Comparison of ENCODE assay signal across 9 cellular contexts in the genomic region with DNA sequence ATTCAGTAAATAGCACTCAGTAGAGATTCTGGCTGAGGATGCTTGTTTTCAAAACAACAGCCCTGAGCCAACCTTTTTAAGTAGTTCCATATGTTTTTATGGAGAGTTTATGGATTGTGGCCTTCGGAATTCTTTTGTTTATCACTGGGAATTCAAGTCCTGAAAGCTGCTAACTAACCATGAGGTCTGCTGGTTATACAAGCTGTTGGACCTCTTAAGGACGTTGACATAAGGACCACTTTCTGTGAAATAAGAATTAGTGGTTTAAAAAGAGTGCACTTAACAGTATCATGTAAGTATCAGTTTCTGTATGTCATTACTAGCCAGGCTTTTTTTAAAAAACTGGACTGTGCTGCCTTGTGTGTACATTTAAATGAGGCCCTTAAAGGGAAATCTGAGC.
A peak's percentile ranks its signal among the peaks of the same experiment; 100 is the strongest.
DNase-seq lines count a peak whose midpoint lies in the region; ATAC-seq and TF ChIP-seq lines count a peak whose summit lies in the region.
"Had no signal": no experiment of that assay in that cellular context is flagged by ENCODE, and none has a peak within 500 bp of the region (broad histone marks: within the 10 kb centered on the region; RNA-seq: fewer than 3 reads in every experiment).

No MANE protein-coding gene starts in this region.

- intact Hi-C loops in left ventricle myocardium inferior (cut with micrococcal nuclease) (no loop called here), Right ventricle myocardium inferior (cut with DNase I) (loop anchor here (5.0 to 10.0 kb wide), 2 partner anchors 49 to 132 kb away; no protein-coding TSS in a partner anchor)

- DNase-seq in left ventricle myocardium inferior (no peak), Right ventricle myocardium inferior (ENCODE audit: missing footprints) (no peak), SJSA1 (ENCODE audit: low read depth in 1 of 2, low spot score in 2 of 2) (peak in 1 of 2 experiments; percentile 77), SHP77 treated with DMSO at 0.1 percent for 48 hours (lab: John Stamatoyannopoulos, UW) (no peak), cerebellar cortex (ENCODE audit: low spot score) (no peak), NCI-H226 (no peak), middle frontal gyrus (ENCODE audit: extremely low spot score, low spot score) (no peak)
- DNase-seq: SW 1271 had no signal

- no peaks in the 10 kb centered on the region for H3K27me3 ChIP-seq in left ventricle myocardium inferior (ENCODE audit: low read depth)
- no peaks in the 10 kb centered on the region for H3K27me3 ChIP-seq in SJSA1 (replicated peaks)

- H3K4me1 ChIP-seq in left ventricle myocardium inferior (peaks cover 40% of the 10 kb centered on the region), SJSA1 (replicated peaks) (peaks cover 45% of the 10 kb centered on the region)

- H3K27ac ChIP-seq in left ventricle myocardium inferior (replicated peaks) (peak overlapping the region; percentile 64), SJSA1 (peak overlapping the region; percentile 90)

- ATAC-seq in Right ventricle myocardium inferior (no peak), HG02973 (IDR thresholded peaks at IDR 0.05; ENCODE audit: unreplicated experiment) (peak; percentile 64)

- H3K4me3 ChIP-seq in left ventricle myocardium inferior (no peak overlapping the region), SJSA1 (no peak overlapping the region)

- H3K9me3 ChIP-seq in left ventricle myocardium inferior (replicated peaks) (no peaks in the 10 kb centered on the region), SJSA1 (replicated peaks) (no peaks in the 10 kb centered on the region)

- TF ChIP-seq CTCF in left ventricle myocardium inferior (IDR thresholded peaks at IDR 0.05; ENCODE audit: borderline replicate concordance), result no peak

- H3K36me3 ChIP-seq in left ventricle myocardium inferior (no peaks in the 10 kb centered on the region), SJSA1 (no peaks in the 10 kb centered on the region)
